In genomic region chr15:74857082-74857655, GRCh38 we compare ENCODE assay signal across 9 cellular contexts. TPM values are rescaled to one million over a fixed set of nuclear protein-coding genes. Genes with fewer than 3 reads are reported as not detected.
DNase-seq lines count a peak whose midpoint lies in the region; ATAC-seq, FAIRE-seq and TF ChIP-seq lines count a peak whose summit lies in the region.
"Had no signal": no experiment of that assay in that cellular context is flagged by ENCODE, and none has a peak within 500 bp of the region (broad histone marks: within the 10 kb centered on the region; RNA-seq: fewer than 3 reads in every experiment).

No MANE protein-coding gene starts in this region.

- no peaks in the 10 kb centered on the region for H3K9me3 Mint-ChIP-seq in dendritic cell treated with granulocyte-macrophage colony-stimulating factor and Interleukin-4, amounts not matched to agents 40 ng/mL and 50 ng/mL, for 4 days

- intact Hi-C loops in dendritic cell treated with granulocyte-macrophage colony-stimulating factor and Interleukin-4, amounts not matched to agents 40 ng/mL and 50 ng/mL, for 4 days (cut with micrococcal nuclease): no loop called here

- no peak for TF ChIP-seq CTCF in BE2C (IDR thresholded peaks at IDR 0.05; ENCODE audit: low read depth, low read length)

- no peak overlapping the region for H3K4me3 ChIP-seq in BE2C (ENCODE audit: low read depth, low read length)

- ATAC-seq in HG03354 (IDR thresholded peaks at IDR 0.05; ENCODE audit: poor library complexity, severe bottlenecking, unreplicated experiment): peak; percentile 88

- H3K4me1 Mint-ChIP-seq in dendritic cell treated with granulocyte-macrophage colony-stimulating factor and Interleukin-4, amounts not matched to agents 40 ng/mL and 50 ng/mL, for 4 days (ENCODE audit: low read depth): peaks cover 49% of the 10 kb centered on the region

- no peaks in the 10 kb centered on the region for H3K9me3 ChIP-seq in BE2C

- peaks cover 5% of the 10 kb centered on the region for H3K4me1 ChIP-seq in BE2C

- H3K27ac Mint-ChIP-seq in dendritic cell treated with granulocyte-macrophage colony-stimulating factor and Interleukin-4, amounts not matched to agents 40 ng/mL and 50 ng/mL, for 4 days: peak overlapping the region; percentile 86

- H3K27me3 Mint-ChIP-seq in dendritic cell treated with granulocyte-macrophage colony-stimulating factor and Interleukin-4, amounts not matched to agents 40 ng/mL and 50 ng/mL, for 4 days: no peaks in the 10 kb centered on the region

- no peak overlapping the region for H3K4me3 Mint-ChIP-seq in dendritic cell treated with granulocyte-macrophage colony-stimulating factor and Interleukin-4, amounts not matched to agents 40 ng/mL and 50 ng/mL, for 4 days

- FAIRE-seq in GM19239 (lab: Jason Lieb, UNC): peak; percentile 99
- FAIRE-seq: G401.6 had no signal

- peaks cover 82% of the 10 kb centered on the region for H3K36me3 Mint-ChIP-seq in dendritic cell treated with granulocyte-macrophage colony-stimulating factor and Interleukin-4, amounts not matched to agents 40 ng/mL and 50 ng/mL, for 4 days (ENCODE audit: low read depth)

- DNase-seq in BE2C: peak; percentile 42
- DNase-seq in GM19239 (ENCODE audit: insufficient read length, low spot score): peak; percentile 72
- no peak for DNase-seq in A172 (ENCODE audit: low spot score)
- DNase-seq in RKO (ENCODE audit: low spot score): no peak
- DNase-seq in effector CD4-positive, alpha-beta T cell: no peak
- no peak for DNase-seq in activated T-cell treated with anti-CD3 and anti-CD28 coated beads, Interleukin-2, amount 50 U/mL, for 48 hours

- peaks cover 9% of the 10 kb centered on the region; the same call in 1 of the 2 replicates for H3K36me3 ChIP-seq in BE2C

- no peaks in the 10 kb centered on the region for H3K27me3 ChIP-seq in BE2C

RNA-seq across cellular contexts. Expression of gene ULK3, which starts 14.2 kb away (rescaled TPM):
- 152 TPM for polyA plus RNA-seq in BE2C (2012; ENCODE audit: insufficient read depth, insufficient read length, low read depth)
- 35.9 and 40.1 TPM in 2 replicates for total RNA-seq in A172 (2014; rRNA removed; shearing (Covaris generic))

RNA-seq across cellular contexts. Expression of gene SCAMP2, which starts 16.0 kb away (rescaled TPM):
- 76.6 TPM for polyA plus RNA-seq in BE2C (2012; ENCODE audit: insufficient read depth, insufficient read length, low read depth)
- 36.1 and 39.7 TPM in 2 replicates for total RNA-seq in A172 (2014; rRNA removed; shearing (Covaris generic))

RNA-seq across cellular contexts. Expression of gene CPLX3, which starts 30.7 kb away (rescaled TPM):
- polyA plus RNA-seq in BE2C (2012; ENCODE audit: insufficient read depth, insufficient read length, low read depth): not detected
- total RNA-seq in A172 (2014; rRNA removed; shearing (Covaris generic)): not detected in 2 replicates

RNA-seq across cellular contexts. Expression of gene MPI, which starts 32.7 kb away (rescaled TPM):
- polyA plus RNA-seq in BE2C (2012; ENCODE audit: insufficient read depth, insufficient read length, low read depth): 72.1 TPM
- 48.5 and 50.3 TPM in 2 replicates for total RNA-seq in A172 (2014; rRNA removed; shearing (Covaris generic))

RNA-seq across cellular contexts. Expression of gene LMAN1L, which starts 44.5 kb away (rescaled TPM):
- 0.73 TPM for polyA plus RNA-seq in BE2C (2012; ENCODE audit: insufficient read depth, insufficient read length, low read depth)
- not detected in 2 replicates for total RNA-seq in A172 (2014; rRNA removed; shearing (Covaris generic))

Comparison
In these comparisons a context has a peak if more than half of its experiments do, and no peak if none do; other contexts are left out.
1. DNase-seq: peak in BE2C (single experiment) and GM19239 (single experiment); none in A172 (single experiment), RKO (single experiment), effector CD4-positive, alpha-beta T cell (single experiment) and activated T-cell treated with anti-CD3 and anti-CD28 coated beads, Interleukin-2, amount 50 U/mL, for 48 hours (0 of 2).